ENCODE assay signal across 1 cellular context in the genomic region with DNA sequence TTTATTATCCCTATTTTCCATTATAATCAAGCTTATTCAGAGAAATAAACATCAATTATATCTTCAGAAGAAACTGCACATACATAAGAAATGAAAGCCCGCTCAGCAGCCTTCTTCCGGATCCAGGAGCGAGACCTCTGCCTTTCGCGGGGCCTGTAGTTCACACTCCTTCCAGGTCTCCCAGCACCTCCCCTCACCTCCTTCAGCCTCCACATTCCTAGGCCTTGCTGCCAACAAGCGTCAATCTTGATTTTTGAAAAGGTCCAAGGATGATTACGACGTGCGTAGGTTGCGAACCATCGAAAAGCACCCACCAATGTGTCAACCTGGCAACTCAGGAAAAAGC.
TF ChIP-seq lines count a peak whose summit lies in the region.

No MANE protein-coding gene starts in this region.

TF ChIP-seq in GM23338, 12 proteins besides CTCF, POLR2A, EP300 and RAD21 (continued from another document):
- TF ChIP-seq REST (IDR thresholded peaks at IDR 0.05; ENCODE audit: unreplicated experiment) (no peak), JUNB (IDR thresholded peaks at IDR 0.05; ENCODE audit: unreplicated experiment) (no peak), STAT1 (IDR thresholded peaks at IDR 0.05; ENCODE audit: unreplicated experiment) (no peak), EZH2phosphoT487 (IDR thresholded peaks at IDR 0.05; ENCODE audit: unreplicated experiment) (no peak), ZNF331 (CRISPR knock-in tag; IDR thresholded peaks at IDR 0.05; ENCODE audit: low read depth) (no peak)
- TF ChIP-seq, protein P1, sequence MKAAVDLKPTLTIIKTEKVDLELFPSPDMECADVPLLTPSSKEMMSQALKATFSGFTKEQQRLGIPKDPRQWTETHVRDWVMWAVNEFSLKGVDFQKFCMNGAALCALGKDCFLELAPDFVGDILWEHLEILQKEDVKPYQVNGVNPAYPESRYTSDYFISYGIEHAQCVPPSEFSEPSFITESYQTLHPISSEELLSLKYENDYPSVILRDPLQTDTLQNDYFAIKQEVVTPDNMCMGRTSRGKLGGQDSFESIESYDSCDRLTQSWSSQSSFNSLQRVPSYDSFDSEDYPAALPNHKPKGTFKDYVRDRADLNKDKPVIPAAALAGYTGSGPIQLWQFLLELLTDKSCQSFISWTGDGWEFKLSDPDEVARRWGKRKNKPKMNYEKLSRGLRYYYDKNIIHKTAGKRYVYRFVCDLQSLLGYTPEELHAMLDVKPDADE (IDR thresholded peaks at IDR 0.05), result no peak
